ENCODE assay signal across 8 cellular contexts in genomic region chr12:106986135-106986534, GRCh38. TPM values are rescaled to one million over a fixed set of nuclear protein-coding genes. Genes with fewer than 3 reads are reported as not detected.
DNase-seq lines count a peak whose midpoint lies in the region; ATAC-seq and TF ChIP-seq lines count a peak whose summit lies in the region.

No MANE protein-coding gene starts in this region.

- no peak for DNase-seq in right atrium auricular region (ENCODE audit: low spot score)
- no peak for DNase-seq in cardiac septum (ENCODE audit: low spot score)
- no peak for DNase-seq in breast epithelium (ENCODE audit: low spot score in 2 of 2)
- no peak for DNase-seq in mesothelial cell of epicardium (ENCODE audit: low spot score in 2 of 2, unreplicated experiment in 2 of 2)
- DNase-seq in aorta = no peak
- no peak for DNase-seq in SK-N-DZ (ENCODE audit: low spot score)

- H3K9me3 ChIP-seq in right atrium auricular region (no peaks in the 10 kb centered on the region), breast epithelium (no peaks in the 10 kb centered on the region), aorta (ENCODE audit: control insufficient read depth, low read length) (no peaks in the 10 kb centered on the region)

- peak overlapping the region; percentile 97 for H3K27ac Mint-ChIP-seq in mesothelial cell of epicardium

- intact Hi-C loops in cardiac septum (cut with DNase I) (loop anchor here (2.0 kb wide), 2 partner anchors 29 to 107 kb away; partner anchors contain the start of gene CRY1), breast epithelium (cut with DNase I; ENCODE audit: low total_unique reads) (loop anchor here (10.0 kb wide), 1 partner anchor 109 kb away; the partner anchor contains the start of gene CRY1), aorta (cut with DNase I) (no loop called here)

- peak overlapping the region; percentile 89 to 95 for H3K27ac ChIP-seq in right atrium auricular region
- peak overlapping the region; percentile 95 to 98 for H3K27ac ChIP-seq in breast epithelium
- H3K27ac ChIP-seq in aorta (ENCODE audit: low read depth in 1 of 2, low read length in 2 of 2) = peak overlapping the region; percentile 36 to 46

- no peaks in the 10 kb centered on the region for H3K27me3 Mint-ChIP-seq in mesothelial cell of epicardium (ENCODE audit: low read depth)

- TF ChIP-seq POLR2A in breast epithelium (IDR thresholded peaks at IDR 0.05) = no peak

- peak overlapping the region; percentile 92 for H3K4me3 Mint-ChIP-seq in mesothelial cell of epicardium

- no peaks in the 10 kb centered on the region for H3K27me3 ChIP-seq in right atrium auricular region
- H3K27me3 ChIP-seq in breast epithelium = no peaks in the 10 kb centered on the region
- H3K27me3 ChIP-seq in aorta (ENCODE audit: control insufficient read depth in 1 of 2, insufficient read depth in 2 of 2, low read length in 1 of 2) = no peaks in the 10 kb centered on the region

- no peak for ATAC-seq in aorta (ENCODE audit: low FRiP score)
- ATAC-seq in HG02588 (IDR thresholded peaks at IDR 0.05; ENCODE audit: unreplicated experiment) = no peak
- no peak for ATAC-seq in HG03571 (IDR thresholded peaks at IDR 0.05; ENCODE audit: unreplicated experiment)

- peaks cover 25% of the 10 kb centered on the region for H3K4me1 Mint-ChIP-seq in mesothelial cell of epicardium

- peaks cover 0 to 26% of the 10 kb centered on the region in 2 donors for H3K4me1 ChIP-seq in right atrium auricular region
- peaks cover 5 to 17% of the 10 kb centered on the region in 2 donors for H3K4me1 ChIP-seq in breast epithelium
- peaks cover 0 to 2% of the 10 kb centered on the region in 2 donors for H3K4me1 ChIP-seq in aorta (ENCODE audit: control insufficient read depth in 1 of 2, insufficient read depth in 2 of 2, low read length in 2 of 2)

- TF ChIP-seq CTCF in right atrium auricular region (IDR thresholded peaks at IDR 0.05) = no peak
- TF ChIP-seq CTCF in breast epithelium (IDR thresholded peaks at IDR 0.05) = no peak
- TF ChIP-seq CTCF in mesothelial cell of epicardium (IDR thresholded peaks at IDR 0.05; ENCODE audit: unreplicated experiment) = no peak

- no peaks in the 10 kb centered on the region for H3K9me3 Mint-ChIP-seq in mesothelial cell of epicardium

- WGBS in aorta, 2 donors = 12% methylated on average over 4 of the region's 4 CpGs

- H3K4me3 ChIP-seq in right atrium auricular region (peak overlapping the region; percentile 66 to 67), breast epithelium (peak overlapping the region; percentile 66 to 89 (median 69)), aorta (ENCODE audit: low read length in 2 of 2) (peak overlapping the region; percentile 57 to 74)

- H3K36me3 ChIP-seq in right atrium auricular region = peaks cover 5% of the 10 kb centered on the region
- H3K36me3 ChIP-seq in breast epithelium = no peaks in the 10 kb centered on the region
- H3K36me3 ChIP-seq in aorta (ENCODE audit: control insufficient read depth in 1 of 2, insufficient read depth in 2 of 2, low read length in 1 of 2) = no peaks in the 10 kb centered on the region

- H3K36me3 Mint-ChIP-seq in mesothelial cell of epicardium = peaks cover 18% of the 10 kb centered on the region

RNA-seq across cellular contexts. Expression of gene MTERF2, which starts 0.8 kb away (rescaled TPM):
- total RNA-seq in right atrium auricular region (10 to 100 TPM; 18.2 to 26.8 TPM), cardiac septum (21.6 TPM), breast epithelium (10 to 100 TPM; 13.6 to 32.8 (median 18.0) TPM), mesothelial cell of epicardium (19.9 to 24.5 TPM (median 21.2 TPM) in 3 replicates), aorta (10 to 100 TPM in 1 of 2 donors, 1 to 10 TPM in 1; 8.5 to 11.0 TPM)
- polyA plus RNA-seq in aorta = 10 to 100 TPM in 1 of 2 donors, 1 to 10 TPM in 1; 6.5 to 20.1 TPM
- 36.4 and 39.4 TPM in 2 replicates for polyA plus RNA-seq in SK-N-DZ (2014; cell fraction: cytosol; rRNA removed)
- polyA plus RNA-seq in SK-N-DZ (2014; cell fraction: nucleus; rRNA removed) = 33.6 and 35.6 TPM in 2 replicates

RNA-seq across cellular contexts. Expression of gene TMEM263, which starts 30.4 kb away (rescaled TPM):
- total RNA-seq in right atrium auricular region = 10 to 100 TPM; 46.4 to 59.7 TPM
- total RNA-seq in cardiac septum = 44.8 TPM
- total RNA-seq in breast epithelium = 10 to 100 TPM; 28.8 to 44.2 (median 37.0) TPM
- total RNA-seq in mesothelial cell of epicardium = 73.0 to 76.2 TPM (median 76.1 TPM) in 3 replicates
- 10 to 100 TPM; 55.5 to 78.9 TPM for total RNA-seq in aorta
- polyA plus RNA-seq in aorta = 10 to 100 TPM; 30.2 to 40.2 TPM
- polyA plus RNA-seq in SK-N-DZ (2014; cell fraction: cytosol; rRNA removed) = 25.4 and 26.7 TPM in 2 replicates
- 12.8 and 13.8 TPM in 2 replicates for polyA plus RNA-seq in SK-N-DZ (2014; cell fraction: nucleus; rRNA removed)

Comparison
In these comparisons a context has a peak if more than half of its experiments do, and no peak if none do; other contexts are left out.
1. H3K27ac ChIP-seq: peak in every context shown above with its lines; median percentile 96 in breast epithelium; 92 in right atrium auricular region; 41 in aorta.
2. intact Hi-C loops: an anchor here in cardiac septum (2.0 kb wide) and breast epithelium (10.0 kb wide); none called in aorta.